In the genomic region with DNA sequence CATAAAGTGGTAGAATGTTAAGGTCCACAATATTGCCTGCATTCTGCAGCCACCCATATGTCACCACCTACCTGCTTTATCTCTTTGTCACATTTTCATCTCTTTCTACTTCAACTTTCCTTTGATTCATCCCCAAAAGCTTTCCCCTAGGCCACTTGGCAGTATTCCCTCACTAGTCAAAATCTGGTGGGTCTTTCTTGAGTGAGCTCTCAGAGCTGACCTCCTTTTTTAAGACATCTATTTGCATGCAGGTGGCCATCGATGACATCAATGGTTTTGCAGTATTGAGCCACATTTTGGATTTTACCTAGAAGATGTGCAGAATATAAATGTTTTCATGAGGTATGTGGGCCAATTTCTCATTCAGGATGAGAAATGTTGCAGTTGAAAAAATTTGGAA, we compare ENCODE assay signal across 14 cellular contexts.
DNase-seq lines count a peak whose midpoint lies in the region; ATAC-seq lines count a peak whose summit lies in the region.
"Had no signal": no experiment of that assay in that cellular context is flagged by ENCODE, and none has a peak within 500 bp of the region (broad histone marks: within the 10 kb centered on the region; RNA-seq: fewer than 3 reads in every experiment).

No MANE protein-coding gene starts in this region.

- no peak for ATAC-seq in HG02870 (IDR thresholded peaks at IDR 0.05; ENCODE audit: unreplicated experiment)
- ATAC-seq in GM18511 (IDR thresholded peaks at IDR 0.05; ENCODE audit: unreplicated experiment): no peak
- ATAC-seq in GM18870 (IDR thresholded peaks at IDR 0.05; ENCODE audit: unreplicated experiment): no peak
- ATAC-seq: A549, HCT116 had no signal

- DNase-seq in NCI-H526 treated with DMSO at 0.1 percent for 48 hours (lab: John Stamatoyannopoulos, UW) (peak; percentile 10), cerebellar cortex (ENCODE audit: low spot score) (peak; percentile 1), inferior parietal cortex (ENCODE audit: extremely low spot score) (peak; percentile 17), putamen (ENCODE audit: low spot score) (peak; percentile 25)
- DNase-seq: Caco-2; CD8-positive, alpha-beta memory T cell; DND-41; GF-D8; GM23248 had no signal
